In genomic region chr7:132588596-132588995, GRCh38 we compare ENCODE assay signal across 31 cellular contexts. TPM values are rescaled to one million over a fixed set of nuclear protein-coding genes. Genes with fewer than 3 reads are reported as not detected.
"Had no signal": no experiment of that assay in that cellular context is flagged by ENCODE, and none has a peak within 500 bp of the region (broad histone marks: within the 10 kb centered on the region; RNA-seq: fewer than 3 reads in every experiment).

No MANE protein-coding gene starts in this region.

- FAIRE-seq: colon, endometrium, endothelial cell of umbilical vein, frontal cortex had no signal

- H3K27me3 ChIP-seq: colonic mucosa, gastrocnemius medialis had no signal

- H3K4me3 ChIP-seq: colonic mucosa, coronary artery, dorsolateral prefrontal cortex, esophagus muscularis mucosa, esophagus squamous epithelium, gastrocnemius medialis, gastroesophageal sphincter, heart left ventricle, heart right ventricle had no signal

- H3K9me3 ChIP-seq: colonic mucosa, esophagus muscularis mucosa, esophagus squamous epithelium, gastrocnemius medialis, gastroesophageal sphincter, heart left ventricle, heart right ventricle had no signal

- H3K4me1 ChIP-seq: colonic mucosa, esophagus muscularis mucosa, esophagus squamous epithelium, foreskin keratinocyte, gastrocnemius medialis, gastroesophageal sphincter had no signal

- H3K27ac Mint-ChIP-seq: dendritic cell treated with granulocyte-macrophage colony-stimulating factor and Interleukin-4, amounts not matched to agents 40 ng/mL and 50 ng/mL, for 4 days; effector memory CD8-positive, alpha-beta T cell; endodermal cell had no signal

- H3K27ac ChIP-seq: colonic mucosa, coronary artery, dorsolateral prefrontal cortex, epithelial cell of prostate, esophagus muscularis mucosa, esophagus squamous epithelium, foreskin keratinocyte, gastrocnemius medialis, gastroesophageal sphincter, heart left ventricle, heart right ventricle had no signal

- H3K4me3 Mint-ChIP-seq: dendritic cell treated with granulocyte-macrophage colony-stimulating factor and Interleukin-4, amounts not matched to agents 40 ng/mL and 50 ng/mL, for 4 days; effector memory CD8-positive, alpha-beta T cell; endodermal cell had no signal

- H3K36me3 ChIP-seq: colonic mucosa, esophagus muscularis mucosa, esophagus squamous epithelium, gastrocnemius medialis, gastroesophageal sphincter, heart left ventricle, heart right ventricle had no signal

- DNase-seq: colonic mucosa; cortex of kidney; dermis blood vessel endothelial cell; dorsolateral prefrontal cortex; effector CD4-positive, alpha-beta T cell; effector CD8-positive, alpha-beta T cell; effector memory CD4-positive, alpha-beta T cell; effector memory CD8-positive, alpha-beta T cell; endodermal cell; erythroblast; esophagus squamous epithelium; foreskin fibroblast; foreskin keratinocyte; foreskin melanocyte; gastrocnemius medialis; glutamatergic neuron; head of caudate nucleus; heart left ventricle; heart right ventricle had no signal

- ATAC-seq: effector memory CD8-positive, alpha-beta T cell; esophagus mucosa; foreskin keratinocyte; gastrocnemius medialis; gastroesophageal sphincter; heart left ventricle; heart right ventricle had no signal

- H3K9me3 Mint-ChIP-seq: dendritic cell treated with granulocyte-macrophage colony-stimulating factor and Interleukin-4, amounts not matched to agents 40 ng/mL and 50 ng/mL, for 4 days; effector memory CD8-positive, alpha-beta T cell; endodermal cell had no signal

RNA-seq across cellular contexts. Expression of gene PLXNA4, which starts 12.3 kb away (rescaled TPM):
- total RNA-seq: epithelial cell of proximal tubule, fibroblast of villous mesenchyme, foreskin keratinocyte had no signal
- polyA plus RNA-seq: foreskin keratinocyte had no signal
